In genomic region chr16:50708373-50709060, GRCh38 we compare ENCODE assay signal across 11 cellular contexts. TPM values are rescaled to one million over a fixed set of nuclear protein-coding genes. Genes with fewer than 3 reads are reported as not detected.
DNase-seq lines count a peak whose midpoint lies in the region; ATAC-seq and TF ChIP-seq lines count a peak whose summit lies in the region.
"Had no signal": no experiment of that assay in that cellular context is flagged by ENCODE, and none has a peak within 500 bp of the region (broad histone marks: within the 10 kb centered on the region; RNA-seq: fewer than 3 reads in every experiment).

No MANE protein-coding gene starts in this region.

- H3K9me3 Mint-ChIP-seq in activated CD4-positive, alpha-beta T cell treated with anti-CD3 and anti-CD28 coated beads, Interleukin-2, amount 10 ng/mL, durations not matched to agents 7 days and 5 days, result peaks cover 31% of the 10 kb centered on the region

- DNase-seq in left ventricle myocardium superior (peak; percentile 52), Right ventricle myocardium inferior (ENCODE audit: missing footprints) (no peak), left lung (no peak), upper lobe of right lung (no peak), cerebellum (ENCODE audit: low spot score) (no peak), NCI-H1930 (lab: John Stamatoyannopoulos, UW) (no peak)
- no peak for DNase-seq in activated CD4-positive, alpha-beta T cell treated with anti-CD3 and anti-CD28 coated beads, Interleukin-2, amount 10 ng/mL, durations not matched to agents 7 days and 5 days
- no peak for DNase-seq in central memory CD4-positive, alpha-beta T cell
- DNase-seq: DMS79 treated with DMSO at 0.1 percent for 48 hours, NCI-H2081 had no signal

- no peaks in the 10 kb centered on the region for H3K27me3 Mint-ChIP-seq in activated CD4-positive, alpha-beta T cell treated with anti-CD3 and anti-CD28 coated beads, Interleukin-2, amount 10 ng/mL, durations not matched to agents 7 days and 5 days

- peak overlapping the region in 1 of 2 donors; percentile 81 for H3K27ac ChIP-seq in left lung
- no peak overlapping the region for H3K27ac ChIP-seq in upper lobe of right lung

- TF ChIP-seq CTCF in left lung (IDR thresholded peaks at IDR 0.05) (no peak), upper lobe of right lung (IDR thresholded peaks at IDR 0.05) (no peak)

- H3K9me3 ChIP-seq in left lung (peaks cover 0 to 16% of the 10 kb centered on the region in 2 donors), upper lobe of right lung (peaks cover 9% of the 10 kb centered on the region)

- H3K27me3 ChIP-seq in left lung, result no peaks in the 10 kb centered on the region
- no peaks in the 10 kb centered on the region for H3K27me3 ChIP-seq in upper lobe of right lung

- ATAC-seq in left ventricle myocardium superior, result peak; percentile 12
- ATAC-seq in Right ventricle myocardium inferior, result no peak
- peak; percentile 55 for ATAC-seq in left lung
- ATAC-seq in upper lobe of right lung, result peak; percentile 54

- peaks cover 40% of the 10 kb centered on the region for H3K36me3 Mint-ChIP-seq in activated CD4-positive, alpha-beta T cell treated with anti-CD3 and anti-CD28 coated beads, Interleukin-2, amount 10 ng/mL, durations not matched to agents 7 days and 5 days (ENCODE audit: low read depth)

- peaks cover 33% of the 10 kb centered on the region for H3K4me1 Mint-ChIP-seq in activated CD4-positive, alpha-beta T cell treated with anti-CD3 and anti-CD28 coated beads, Interleukin-2, amount 10 ng/mL, durations not matched to agents 7 days and 5 days

- H3K4me3 Mint-ChIP-seq in activated CD4-positive, alpha-beta T cell treated with anti-CD3 and anti-CD28 coated beads, Interleukin-2, amount 10 ng/mL, durations not matched to agents 7 days and 5 days, result no peak overlapping the region

- intact Hi-C loops in left ventricle myocardium superior (cut with micrococcal nuclease) (no loop called here), Right ventricle myocardium inferior (cut with DNase I) (no loop called here), left lung (cut with DNase I) (no loop called here), upper lobe of right lung (cut with DNase I) (no loop called here)

- POLR2A ChIA-PET in activated CD4-positive, alpha-beta T cell treated with anti-CD3 and anti-CD28 coated beads, Interleukin-2, amount 10 ng/mL, durations not matched to agents 7 days and 5 days (lab: Charles Lee), result no interaction called here

- H3K4me1 ChIP-seq in left lung, result peaks cover 0 to 65% of the 10 kb centered on the region in 2 donors
- peaks cover 27% of the 10 kb centered on the region for H3K4me1 ChIP-seq in upper lobe of right lung

- CTCF ChIA-PET in activated CD4-positive, alpha-beta T cell treated with anti-CD3 and anti-CD28 coated beads, Interleukin-2, amount 10 ng/mL, durations not matched to agents 7 days and 5 days (lab: Charles Lee), result interaction anchor here (0.8 to 1.9 kb wide), 4 partner anchors 8 to 43 kb away, joined by 3 to 5 read pairs (median 4); no protein-coding TSS in a partner anchor

- H3K36me3 ChIP-seq in left lung (peaks cover 0 to 28% of the 10 kb centered on the region in 2 donors), upper lobe of right lung (no peaks in the 10 kb centered on the region)

- H3K4me3 ChIP-seq in left lung (no peak overlapping the region), upper lobe of right lung (no peak overlapping the region)

- H3K27ac Mint-ChIP-seq in activated CD4-positive, alpha-beta T cell treated with anti-CD3 and anti-CD28 coated beads, Interleukin-2, amount 10 ng/mL, durations not matched to agents 7 days and 5 days, result peak overlapping the region; percentile 46

RNA-seq across cellular contexts. Expression of gene NOD2, which starts 15.1 kb away (rescaled TPM):
- total RNA-seq in left ventricle myocardium superior, result 0.45 TPM
- total RNA-seq in Right ventricle myocardium inferior, result 0.81 TPM
- 1 to 10 TPM; 3.3 to 3.8 TPM for total RNA-seq in activated CD4-positive, alpha-beta T cell treated with anti-CD3 and anti-CD28 coated beads, Interleukin-2, amount 10 ng/mL, durations not matched to agents 7 days and 5 days
- total RNA-seq in left lung, result 10 to 100 TPM in 1 of 2 donors, 1 to 10 TPM in 1; 3.4 to 15.2 TPM
- 4.2 TPM for total RNA-seq in upper lobe of right lung
- 0.36 TPM for total RNA-seq in cerebellum
- total RNA-seq: SK-MEL-5 had no signal

RNA-seq across cellular contexts. Expression of gene SNX20, which starts 27.4 kb away (rescaled TPM):
- total RNA-seq in left ventricle myocardium superior, result 0.72 TPM
- 0.95 TPM for total RNA-seq in Right ventricle myocardium inferior
- 10 to 100 TPM; 83.9 to 98.5 TPM for total RNA-seq in activated CD4-positive, alpha-beta T cell treated with anti-CD3 and anti-CD28 coated beads, Interleukin-2, amount 10 ng/mL, durations not matched to agents 7 days and 5 days
- total RNA-seq in left lung, result 10 to 100 TPM in 1 of 2 donors, 1 to 10 TPM in 1; 6.4 to 17.6 TPM
- 9.2 TPM for total RNA-seq in upper lobe of right lung
- total RNA-seq in cerebellum, result not detected
- total RNA-seq: SK-MEL-5 had no signal

RNA-seq across cellular contexts. Expression of gene CYLD, which starts 33.4 kb away (rescaled TPM):
- total RNA-seq in left ventricle myocardium superior (31.1 TPM), Right ventricle myocardium inferior (27.5 TPM), left lung (10 to 100 TPM; 40.5 to 52.1 TPM), upper lobe of right lung (48.3 TPM), cerebellum (43.0 TPM)
- total RNA-seq in activated CD4-positive, alpha-beta T cell treated with anti-CD3 and anti-CD28 coated beads, Interleukin-2, amount 10 ng/mL, durations not matched to agents 7 days and 5 days, result 100 to 1,000 TPM; 200 to 222 TPM
